ENCODE assay signal across 8 cellular contexts in genomic region chr22:33519140-33519973, GRCh38.
DNase-seq lines count a peak whose midpoint lies in the region; ATAC-seq, FAIRE-seq and TF ChIP-seq lines count a peak whose summit lies in the region.

No MANE protein-coding gene starts in this region.

- peaks cover 0 to 20% of the 10 kb centered on the region in 2 experiments; a peak in 2 of 4 replicates for H3K9me3 ChIP-seq in HCT116 (ENCODE audit: control insufficient read depth in 1 of 2, insufficient read depth in 1 of 2, low read depth in 1 of 2, low read length in 2 of 2)
- H3K9me3 ChIP-seq in Peyer's patch = peaks cover 0 to 4% (median 0%) of the 10 kb centered on the region in 4 donors

- POLR2A ChIA-PET in HCT116 (lab: Charles Lee) = no interaction called here

- no peaks in the 10 kb centered on the region for H3K9me2 ChIP-seq in HCT116 (ENCODE audit: insufficient read depth)

- H4K20me1 ChIP-seq in HCT116 (ENCODE audit: insufficient read depth) = no peaks in the 10 kb centered on the region

- CTCF ChIA-PET in HCT116 (lab: Charles Lee) = no interaction called here

- no peaks in the 10 kb centered on the region for H3K79me2 ChIP-seq in HCT116 (ENCODE audit: insufficient read depth, low read length)

- RAD21 ChIA-PET in HCT116 (lab: Charles Lee; ENCODE audit: low non-redundant PET in 1 of 2, low total read pairs in 2 of 2, uncharacterized antibody in 2 of 2, unreplicated experiment in 2 of 2) = no interaction called here

- no peaks in the 10 kb centered on the region for H3K27me3 ChIP-seq in HCT116 (ENCODE audit: insufficient read depth, low read length)
- no peaks in the 10 kb centered on the region for H3K27me3 ChIP-seq in Peyer's patch

- no peaks in the 10 kb centered on the region for H3K27me3 Mint-ChIP-seq in effector memory CD8-positive, alpha-beta T cell

- no TSS peak for BruUV-seq in HCT116 (replicated peaks; lab: Mats Ljungman, UMichigan)

- no peak for TF ChIP-seq RAD21 in HCT116 (IDR thresholded peaks at IDR 0.05; ENCODE audit: low read depth)

- H3K9ac ChIP-seq in HCT116 (ENCODE audit: low read length) = no peak overlapping the region

- intact Hi-C loops in HCT116 (cut with micrococcal nuclease) = no loop called here

- H2AFZ ChIP-seq in HCT116 (ENCODE audit: low read depth, low read length, poor library complexity, severe bottlenecking) = no peak overlapping the region

- peak; percentile 48 for TF ChIP-seq CTCF in D721Med (IDR thresholded peaks at IDR 0.05; ENCODE audit: insufficient read depth, missing control alignments)
- peak in 2 of 3 experiments; percentile 10 to 31; a peak in 3 of 6 replicates for TF ChIP-seq CTCF in HCT116 (IDR thresholded peaks at IDR 0.05 in 2 of 3, conservative IDR thresholded peaks at IDR 0.05 in 1 of 3; ENCODE audit: borderline replicate concordance in 1 of 3, insufficient read depth in 1 of 3, low read depth in 2 of 3, low read length in 2 of 3)
- TF ChIP-seq CTCF in Peyer's patch (IDR thresholded peaks at IDR 0.05) = peak; percentile 37 to 73 (median 64)

- H3K36me3 ChIP-seq in HCT116 (ENCODE audit: control insufficient read depth in 1 of 2, insufficient read depth in 2 of 2, low read length in 2 of 2) = no peaks in the 10 kb centered on the region
- H3K36me3 ChIP-seq in Peyer's patch = peaks cover 0 to 4% (median 0%) of the 10 kb centered on the region in 3 donors

- TF ChIP-seq POLR2A in HCT116 (IDR thresholded peaks at IDR 0.05; ENCODE audit: borderline replicate concordance, extremely low read depth, insufficient read depth, insufficient read length) (no peak), Peyer's patch (IDR thresholded peaks at IDR 0.05) (no peak)

- DNase-seq in D721Med (ENCODE audit: insufficient read length, low spot score) = peak; percentile 37
- no peak for DNase-seq in HCT116 (ENCODE audit: low read depth, low spot score)
- DNase-seq in Peyer's patch = peak in 2 of 3 donors; percentile 49 to 54
- peak; percentile 34 for DNase-seq in mucosa of gallbladder (ENCODE audit: low spot score)
- no peak for DNase-seq in effector memory CD8-positive, alpha-beta T cell

- peaks cover 0 to 6% of the 10 kb centered on the region in 2 donors for H3K9me3 Mint-ChIP-seq in effector memory CD8-positive, alpha-beta T cell

- no peak for ATAC-seq in HCT116
- peak; percentile 37 for ATAC-seq in esophagus mucosa
- no peak for ATAC-seq in effector memory CD8-positive, alpha-beta T cell (replicated peaks)
- ATAC-seq in HG03095 (IDR thresholded peaks at IDR 0.05; ENCODE audit: unreplicated experiment) = no peak
- ATAC-seq in GM21723 (IDR thresholded peaks at IDR 0.05; ENCODE audit: unreplicated experiment) = no peak

- no peaks in the 10 kb centered on the region for H3K36me3 Mint-ChIP-seq in effector memory CD8-positive, alpha-beta T cell (ENCODE audit: insufficient read depth)

- no peak for FAIRE-seq in D721Med (lab: Jason Lieb, UNC)

- H3K27ac Mint-ChIP-seq in effector memory CD8-positive, alpha-beta T cell = no peak overlapping the region

- H3K4me1 ChIP-seq in HCT116 (ENCODE audit: control insufficient read depth in 1 of 2, insufficient read depth in 2 of 2, low read length in 2 of 2) = no peaks in the 10 kb centered on the region
- H3K4me1 ChIP-seq in Peyer's patch = peaks cover 0 to 11% (median 0%) of the 10 kb centered on the region in 4 donors

- no peak overlapping the region for H3K4me3 Mint-ChIP-seq in effector memory CD8-positive, alpha-beta T cell

- no peaks in the 10 kb centered on the region for H3K4me1 Mint-ChIP-seq in effector memory CD8-positive, alpha-beta T cell (ENCODE audit: low read depth in 2 of 2)

- H3K27ac ChIP-seq in HCT116 (ENCODE audit: low read depth, low read length) = no peak overlapping the region
- peak overlapping the region in 1 of 4 donors; percentile 66 for H3K27ac ChIP-seq in Peyer's patch

- H3K4me2 ChIP-seq in HCT116 (ENCODE audit: low read length) = no peak overlapping the region

- H3K4me3 ChIP-seq in HCT116 (replicated peaks in 1 of 2; ENCODE audit: low read depth in 1 of 2, low read length in 2 of 2) = no peak overlapping the region
- H3K4me3 ChIP-seq in Peyer's patch = no peak overlapping the region

TF ChIP-seq in HCT116, 20 proteins besides CTCF, POLR2A, EP300 and RAD21:
- TF ChIP-seq POLR2AphosphoS5 (IDR thresholded peaks at IDR 0.05; ENCODE audit: low read depth, low read length) (no peak), YY1 (IDR thresholded peaks at IDR 0.05; ENCODE audit: extremely low read depth, insufficient replicate concordance, low read depth, low read length) (no peak), CBX3 (IDR thresholded peaks at IDR 0.05; ENCODE audit: low read depth) (no peak), SRF (IDR thresholded peaks at IDR 0.05; ENCODE audit: low read depth) (no peak), JUND (IDR thresholded peaks at IDR 0.05) (no peak), ZFX (IDR thresholded peaks at IDR 0.05) (no peak), REST (IDR thresholded peaks at IDR 0.05; ENCODE audit: low read depth) (no peak), SP1 (IDR thresholded peaks at IDR 0.05; ENCODE audit: low read depth) (no peak), EGR1 (IDR thresholded peaks at IDR 0.05; ENCODE audit: low read depth) (no peak), ELF1 (IDR thresholded peaks at IDR 0.05; ENCODE audit: borderline replicate concordance, low read depth) (no peak), EZH2phosphoT487 (IDR thresholded peaks at IDR 0.05; ENCODE audit: borderline replicate concordance) (no peak)
- TF ChIP-seq, protein P1, sequence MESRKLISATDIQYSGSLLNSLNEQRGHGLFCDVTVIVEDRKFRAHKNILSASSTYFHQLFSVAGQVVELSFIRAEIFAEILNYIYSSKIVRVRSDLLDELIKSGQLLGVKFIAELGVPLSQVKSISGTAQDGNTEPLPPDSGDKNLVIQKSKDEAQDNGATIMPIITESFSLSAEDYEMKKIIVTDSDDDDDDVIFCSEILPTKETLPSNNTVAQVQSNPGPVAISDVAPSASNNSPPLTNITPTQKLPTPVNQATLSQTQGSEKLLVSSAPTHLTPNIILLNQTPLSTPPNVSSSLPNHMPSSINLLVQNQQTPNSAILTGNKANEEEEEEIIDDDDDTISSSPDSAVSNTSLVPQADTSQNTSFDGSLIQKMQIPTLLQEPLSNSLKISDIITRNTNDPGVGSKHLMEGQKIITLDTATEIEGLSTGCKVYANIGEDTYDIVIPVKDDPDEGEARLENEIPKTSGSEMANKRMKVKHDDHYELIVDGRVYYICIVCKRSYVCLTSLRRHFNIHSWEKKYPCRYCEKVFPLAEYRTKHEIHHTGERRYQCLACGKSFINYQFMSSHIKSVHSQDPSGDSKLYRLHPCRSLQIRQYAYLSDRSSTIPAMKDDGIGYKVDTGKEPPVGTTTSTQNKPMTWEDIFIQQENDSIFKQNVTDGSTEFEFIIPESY (IDR thresholded peaks at IDR 0.05; ENCODE audit: extremely low read depth, insufficient replicate concordance, low read length) = no peak
TF ChIP-seq in HCT116: peak in this region for 0.

Comparison
In these comparisons a context has a peak if more than half of its experiments do, and no peak if none do; other contexts are left out.
1. DNase-seq: peak in D721Med (single experiment), Peyer's patch (2 of 3) and mucosa of gallbladder (single experiment); none in HCT116 (single experiment) and effector memory CD8-positive, alpha-beta T cell (0 of 3).
2. Peak in every context shown above with its lines, with median percentiles within 50 percentile points of each other: CTCF ChIP-seq.